1 cellular context compared by ENCODE assay signal in the genomic region with DNA sequence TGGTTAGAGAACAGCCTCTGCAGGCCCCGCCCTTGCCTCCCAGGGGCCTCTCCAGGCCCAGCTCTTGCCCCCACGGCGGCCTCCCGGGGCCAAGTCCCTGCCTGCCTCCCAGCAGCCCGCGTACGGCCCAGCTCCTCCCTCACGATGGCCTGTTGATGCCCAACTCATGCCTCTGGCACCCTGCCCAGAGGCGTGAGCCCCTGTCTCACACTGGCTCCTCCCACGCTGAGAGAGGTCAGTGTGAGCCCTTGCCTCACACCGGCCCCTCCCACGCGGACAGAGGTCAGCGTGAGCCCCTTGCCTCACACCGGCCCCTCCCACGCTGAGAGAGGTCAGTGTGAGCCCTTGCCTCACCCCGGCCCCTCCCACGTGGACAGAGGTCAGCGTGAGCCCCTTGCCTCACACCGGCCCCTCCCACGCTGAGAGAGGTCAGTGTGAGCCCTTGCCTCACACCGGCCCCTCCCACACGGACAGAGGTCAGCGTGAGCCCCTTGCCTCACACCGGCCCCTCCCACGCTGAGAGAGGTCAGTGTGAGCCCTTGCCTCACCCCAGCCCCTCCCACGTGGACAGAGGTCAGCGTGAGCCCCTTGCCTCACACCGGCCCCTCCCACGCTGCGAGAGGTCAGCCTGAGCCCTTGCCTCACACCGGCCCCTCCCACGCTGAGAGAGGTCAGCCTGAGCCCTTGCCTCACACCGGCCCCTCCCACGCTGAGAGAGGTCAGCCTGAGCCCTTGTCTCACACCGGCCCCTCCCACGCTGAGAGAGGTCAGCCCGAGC.
A peak's percentile ranks its signal among the peaks of the same experiment; 100 is the strongest.
TF ChIP-seq lines count a peak whose summit lies in the region.
"Not testable (repeated sequence)": the region's sequence is repeated elsewhere in the genome, so short reads cannot be mapped to it uniquely, and the experiment has no call there.

No MANE protein-coding gene starts in this region.

TF ChIP-seq in HepG2, 621 proteins besides CTCF, POLR2A, EP300 and RAD21 (continued from another document and continues in another):
- TF ChIP-seq, protein P1, sequence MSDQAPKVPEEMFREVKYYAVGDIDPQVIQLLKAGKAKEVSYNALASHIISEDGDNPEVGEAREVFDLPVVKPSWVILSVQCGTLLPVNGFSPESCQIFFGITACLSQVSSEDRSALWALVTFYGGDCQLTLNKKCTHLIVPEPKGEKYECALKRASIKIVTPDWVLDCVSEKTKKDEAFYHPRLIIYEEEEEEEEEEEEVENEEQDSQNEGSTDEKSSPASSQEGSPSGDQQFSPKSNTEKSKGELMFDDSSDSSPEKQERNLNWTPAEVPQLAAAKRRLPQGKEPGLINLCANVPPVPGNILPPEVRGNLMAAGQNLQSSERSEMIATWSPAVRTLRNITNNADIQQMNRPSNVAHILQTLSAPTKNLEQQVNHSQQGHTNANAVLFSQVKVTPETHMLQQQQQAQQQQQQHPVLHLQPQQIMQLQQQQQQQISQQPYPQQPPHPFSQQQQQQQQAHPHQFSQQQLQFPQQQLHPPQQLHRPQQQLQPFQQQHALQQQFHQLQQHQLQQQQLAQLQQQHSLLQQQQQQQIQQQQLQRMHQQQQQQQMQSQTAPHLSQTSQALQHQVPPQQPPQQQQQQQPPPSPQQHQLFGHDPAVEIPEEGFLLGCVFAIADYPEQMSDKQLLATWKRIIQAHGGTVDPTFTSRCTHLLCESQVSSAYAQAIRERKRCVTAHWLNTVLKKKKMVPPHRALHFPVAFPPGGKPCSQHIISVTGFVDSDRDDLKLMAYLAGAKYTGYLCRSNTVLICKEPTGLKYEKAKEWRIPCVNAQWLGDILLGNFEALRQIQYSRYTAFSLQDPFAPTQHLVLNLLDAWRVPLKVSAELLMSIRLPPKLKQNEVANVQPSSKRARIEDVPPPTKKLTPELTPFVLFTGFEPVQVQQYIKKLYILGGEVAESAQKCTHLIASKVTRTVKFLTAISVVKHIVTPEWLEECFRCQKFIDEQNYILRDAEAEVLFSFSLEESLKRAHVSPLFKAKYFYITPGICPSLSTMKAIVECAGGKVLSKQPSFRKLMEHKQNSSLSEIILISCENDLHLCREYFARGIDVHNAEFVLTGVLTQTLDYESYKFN (CRISPR knock-in tag; conservative IDR thresholded peaks at IDR 0.05) = peak; percentile 48; the same call in 1 of the 2 replicates
- TF ChIP-seq, protein P2, sequence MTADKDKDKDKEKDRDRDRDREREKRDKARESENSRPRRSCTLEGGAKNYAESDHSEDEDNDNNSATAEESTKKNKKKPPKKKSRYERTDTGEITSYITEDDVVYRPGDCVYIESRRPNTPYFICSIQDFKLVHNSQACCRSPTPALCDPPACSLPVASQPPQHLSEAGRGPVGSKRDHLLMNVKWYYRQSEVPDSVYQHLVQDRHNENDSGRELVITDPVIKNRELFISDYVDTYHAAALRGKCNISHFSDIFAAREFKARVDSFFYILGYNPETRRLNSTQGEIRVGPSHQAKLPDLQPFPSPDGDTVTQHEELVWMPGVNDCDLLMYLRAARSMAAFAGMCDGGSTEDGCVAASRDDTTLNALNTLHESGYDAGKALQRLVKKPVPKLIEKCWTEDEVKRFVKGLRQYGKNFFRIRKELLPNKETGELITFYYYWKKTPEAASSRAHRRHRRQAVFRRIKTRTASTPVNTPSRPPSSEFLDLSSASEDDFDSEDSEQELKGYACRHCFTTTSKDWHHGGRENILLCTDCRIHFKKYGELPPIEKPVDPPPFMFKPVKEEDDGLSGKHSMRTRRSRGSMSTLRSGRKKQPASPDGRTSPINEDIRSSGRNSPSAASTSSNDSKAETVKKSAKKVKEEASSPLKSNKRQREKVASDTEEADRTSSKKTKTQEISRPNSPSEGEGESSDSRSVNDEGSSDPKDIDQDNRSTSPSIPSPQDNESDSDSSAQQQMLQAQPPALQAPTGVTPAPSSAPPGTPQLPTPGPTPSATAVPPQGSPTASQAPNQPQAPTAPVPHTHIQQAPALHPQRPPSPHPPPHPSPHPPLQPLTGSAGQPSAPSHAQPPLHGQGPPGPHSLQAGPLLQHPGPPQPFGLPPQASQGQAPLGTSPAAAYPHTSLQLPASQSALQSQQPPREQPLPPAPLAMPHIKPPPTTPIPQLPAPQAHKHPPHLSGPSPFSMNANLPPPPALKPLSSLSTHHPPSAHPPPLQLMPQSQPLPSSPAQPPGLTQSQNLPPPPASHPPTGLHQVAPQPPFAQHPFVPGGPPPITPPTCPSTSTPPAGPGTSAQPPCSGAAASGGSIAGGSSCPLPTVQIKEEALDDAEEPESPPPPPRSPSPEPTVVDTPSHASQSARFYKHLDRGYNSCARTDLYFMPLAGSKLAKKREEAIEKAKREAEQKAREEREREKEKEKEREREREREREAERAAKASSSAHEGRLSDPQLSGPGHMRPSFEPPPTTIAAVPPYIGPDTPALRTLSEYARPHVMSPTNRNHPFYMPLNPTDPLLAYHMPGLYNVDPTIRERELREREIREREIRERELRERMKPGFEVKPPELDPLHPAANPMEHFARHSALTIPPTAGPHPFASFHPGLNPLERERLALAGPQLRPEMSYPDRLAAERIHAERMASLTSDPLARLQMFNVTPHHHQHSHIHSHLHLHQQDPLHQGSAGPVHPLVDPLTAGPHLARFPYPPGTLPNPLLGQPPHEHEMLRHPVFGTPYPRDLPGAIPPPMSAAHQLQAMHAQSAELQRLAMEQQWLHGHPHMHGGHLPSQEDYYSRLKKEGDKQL (CRISPR knock-in tag; IDR thresholded peaks at IDR 0.05; ENCODE audit: low read depth) = peak; percentile 66; the same call in 1 of the 2 replicates
- TF ChIP-seq CEBPB (IDR thresholded peaks at IDR 0.05; ENCODE audit: borderline replicate concordance, low read depth, low read length) (peak; percentile 65), ZNF205 (CRISPR knock-in tag; IDR thresholded peaks at IDR 0.05) (0 out of 2 replicates have a peak, but pooled peaks have one; percentile 49), THAP11 (CRISPR knock-in tag; IDR thresholded peaks at IDR 0.05) (peak; percentile 71), HNF4A (CRISPR knock-in tag; IDR thresholded peaks at IDR 0.05) (peak; percentile 77), NCOR1 (IDR thresholded peaks at IDR 0.05; ENCODE audit: borderline replicate concordance, low read length) (peak; percentile 32; the same call in 1 of the 2 replicates), IRF2 (CRISPR knock-in tag; IDR thresholded peaks at IDR 0.05) (peak; percentile 60; the same call in 1 of the 2 replicates), DMAP1 (CRISPR knock-in tag; IDR thresholded peaks at IDR 0.05) (peak; percentile 66; the same call in 1 of the 2 replicates), TEAD3 (CRISPR knock-in tag; optimal IDR thresholded peaks at IDR 0.05; ENCODE audit: borderline replicate concordance) (peak; percentile 34), HDAC1 (CRISPR knock-in tag; IDR thresholded peaks at IDR 0.05) (0 out of 2 replicates have a peak, but pooled peaks have one; percentile 25), ZBTB7B (CRISPR knock-in tag; IDR thresholded peaks at IDR 0.05) (peak; percentile 83), ZMYM4 (CRISPR knock-in tag; IDR thresholded peaks at IDR 0.05) (0 out of 2 replicates have a peak, but pooled peaks have one; percentile 35), HDAC2 (CRISPR knock-in tag; IDR thresholded peaks at IDR 0.05) (0 out of 2 replicates have a peak, but pooled peaks have one; percentile 14), FOXA1 (CRISPR knock-in tag; IDR thresholded peaks at IDR 0.05) (0 out of 2 replicates have a peak, but pooled peaks have one; percentile 27), KDM1A (CRISPR knock-in tag; IDR thresholded peaks at IDR 0.05) (peak; percentile 44; the same call in 1 of the 2 replicates), ESRRA (CRISPR knock-in tag; IDR thresholded peaks at IDR 0.05; ENCODE audit: low read depth) (peak; percentile 31; the same call in 1 of the 2 replicates), AHR (CRISPR knock-in tag; IDR thresholded peaks at IDR 0.05) (peak; percentile 64; the same call in 1 of the 2 replicates), NR2F6 (IDR thresholded peaks at IDR 0.05) (peak; percentile 92), NR2F6 (CRISPR knock-in tag; IDR thresholded peaks at IDR 0.05) (peak; percentile 95), MYC (CRISPR knock-in tag; IDR thresholded peaks at IDR 0.05; ENCODE audit: borderline replicate concordance) (peak; percentile 83), SAP130 (CRISPR knock-in tag; IDR thresholded peaks at IDR 0.05; ENCODE audit: low read depth) (peak; percentile 80), RXRA (CRISPR knock-in tag; IDR thresholded peaks at IDR 0.05) (peak; percentile 94)
- TF ChIP-seq, protein P3, sequence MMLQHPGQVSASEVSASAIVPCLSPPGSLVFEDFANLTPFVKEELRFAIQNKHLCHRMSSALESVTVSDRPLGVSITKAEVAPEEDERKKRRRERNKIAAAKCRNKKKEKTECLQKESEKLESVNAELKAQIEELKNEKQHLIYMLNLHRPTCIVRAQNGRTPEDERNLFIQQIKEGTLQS (CRISPR knock-in tag; IDR thresholded peaks at IDR 0.05) = peak; percentile 48; the same call in 1 of the 2 replicates
- TF ChIP-seq, protein P4, sequence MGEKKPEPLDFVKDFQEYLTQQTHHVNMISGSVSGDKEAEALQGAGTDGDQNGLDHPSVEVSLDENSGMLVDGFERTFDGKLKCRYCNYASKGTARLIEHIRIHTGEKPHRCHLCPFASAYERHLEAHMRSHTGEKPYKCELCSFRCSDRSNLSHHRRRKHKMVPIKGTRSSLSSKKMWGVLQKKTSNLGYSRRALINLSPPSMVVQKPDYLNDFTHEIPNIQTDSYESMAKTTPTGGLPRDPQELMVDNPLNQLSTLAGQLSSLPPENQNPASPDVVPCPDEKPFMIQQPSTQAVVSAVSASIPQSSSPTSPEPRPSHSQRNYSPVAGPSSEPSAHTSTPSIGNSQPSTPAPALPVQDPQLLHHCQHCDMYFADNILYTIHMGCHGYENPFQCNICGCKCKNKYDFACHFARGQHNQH (CRISPR knock-in tag; IDR thresholded peaks at IDR 0.05) = 0 out of 2 replicates have a peak, but pooled peaks have one; percentile 54
- TF ChIP-seq, protein P5, sequence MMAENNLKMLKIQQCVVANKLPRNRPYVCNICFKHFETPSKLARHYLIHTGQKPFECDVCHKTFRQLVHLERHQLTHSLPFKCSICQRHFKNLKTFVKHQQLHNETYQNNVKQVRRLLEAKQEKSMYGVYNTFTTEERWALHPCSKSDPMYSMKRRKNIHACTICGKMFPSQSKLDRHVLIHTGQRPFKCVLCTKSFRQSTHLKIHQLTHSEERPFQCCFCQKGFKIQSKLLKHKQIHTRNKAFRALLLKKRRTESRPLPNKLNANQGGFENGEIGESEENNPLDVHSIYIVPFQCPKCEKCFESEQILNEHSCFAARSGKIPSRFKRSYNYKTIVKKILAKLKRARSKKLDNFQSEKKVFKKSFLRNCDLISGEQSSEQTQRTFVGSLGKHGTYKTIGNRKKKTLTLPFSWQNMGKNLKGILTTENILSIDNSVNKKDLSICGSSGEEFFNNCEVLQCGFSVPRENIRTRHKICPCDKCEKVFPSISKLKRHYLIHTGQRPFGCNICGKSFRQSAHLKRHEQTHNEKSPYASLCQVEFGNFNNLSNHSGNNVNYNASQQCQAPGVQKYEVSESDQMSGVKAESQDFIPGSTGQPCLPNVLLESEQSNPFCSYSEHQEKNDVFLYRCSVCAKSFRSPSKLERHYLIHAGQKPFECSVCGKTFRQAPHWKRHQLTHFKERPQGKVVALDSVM (CRISPR knock-in tag; IDR thresholded peaks at IDR 0.05) = peak; percentile 34; the same call in 1 of the 2 replicates
- not testable (repeated sequence) for TF ChIP-seq FOXA1 (IDR thresholded peaks at IDR 0.05)
- TF ChIP-seq, protein P6, sequence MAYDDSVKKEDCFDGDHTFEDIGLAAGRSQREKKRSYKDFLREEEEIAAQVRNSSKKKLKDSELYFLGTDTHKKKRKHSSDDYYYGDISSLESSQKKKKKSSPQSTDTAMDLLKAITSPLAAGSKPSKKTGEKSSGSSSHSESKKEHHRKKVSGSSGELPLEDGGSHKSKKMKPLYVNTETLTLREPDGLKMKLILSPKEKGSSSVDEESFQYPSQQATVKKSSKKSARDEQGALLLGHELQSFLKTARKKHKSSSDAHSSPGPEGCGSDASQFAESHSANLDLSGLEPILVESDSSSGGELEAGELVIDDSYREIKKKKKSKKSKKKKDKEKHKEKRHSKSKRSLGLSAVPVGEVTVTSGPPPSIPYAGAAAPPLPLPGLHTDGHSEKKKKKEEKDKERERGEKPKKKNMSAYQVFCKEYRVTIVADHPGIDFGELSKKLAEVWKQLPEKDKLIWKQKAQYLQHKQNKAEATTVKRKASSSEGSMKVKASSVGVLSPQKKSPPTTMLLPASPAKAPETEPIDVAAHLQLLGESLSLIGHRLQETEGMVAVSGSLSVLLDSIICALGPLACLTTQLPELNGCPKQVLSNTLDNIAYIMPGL (CRISPR knock-in tag; IDR thresholded peaks at IDR 0.05; ENCODE audit: borderline replicate concordance in 1 of 2, low read depth in 1 of 2) = peak in 1 of 2 experiments; percentile 37; a peak in 1 of 4 replicates
- TF ChIP-seq, protein P7, sequence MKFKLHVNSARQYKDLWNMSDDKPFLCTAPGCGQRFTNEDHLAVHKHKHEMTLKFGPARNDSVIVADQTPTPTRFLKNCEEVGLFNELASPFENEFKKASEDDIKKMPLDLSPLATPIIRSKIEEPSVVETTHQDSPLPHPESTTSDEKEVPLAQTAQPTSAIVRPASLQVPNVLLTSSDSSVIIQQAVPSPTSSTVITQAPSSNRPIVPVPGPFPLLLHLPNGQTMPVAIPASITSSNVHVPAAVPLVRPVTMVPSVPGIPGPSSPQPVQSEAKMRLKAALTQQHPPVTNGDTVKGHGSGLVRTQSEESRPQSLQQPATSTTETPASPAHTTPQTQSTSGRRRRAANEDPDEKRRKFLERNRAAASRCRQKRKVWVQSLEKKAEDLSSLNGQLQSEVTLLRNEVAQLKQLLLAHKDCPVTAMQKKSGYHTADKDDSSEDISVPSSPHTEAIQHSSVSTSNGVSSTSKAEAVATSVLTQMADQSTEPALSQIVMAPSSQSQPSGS (CRISPR knock-in tag; IDR thresholded peaks at IDR 0.05) = peak; percentile 80
- TF ChIP-seq, protein P8, sequence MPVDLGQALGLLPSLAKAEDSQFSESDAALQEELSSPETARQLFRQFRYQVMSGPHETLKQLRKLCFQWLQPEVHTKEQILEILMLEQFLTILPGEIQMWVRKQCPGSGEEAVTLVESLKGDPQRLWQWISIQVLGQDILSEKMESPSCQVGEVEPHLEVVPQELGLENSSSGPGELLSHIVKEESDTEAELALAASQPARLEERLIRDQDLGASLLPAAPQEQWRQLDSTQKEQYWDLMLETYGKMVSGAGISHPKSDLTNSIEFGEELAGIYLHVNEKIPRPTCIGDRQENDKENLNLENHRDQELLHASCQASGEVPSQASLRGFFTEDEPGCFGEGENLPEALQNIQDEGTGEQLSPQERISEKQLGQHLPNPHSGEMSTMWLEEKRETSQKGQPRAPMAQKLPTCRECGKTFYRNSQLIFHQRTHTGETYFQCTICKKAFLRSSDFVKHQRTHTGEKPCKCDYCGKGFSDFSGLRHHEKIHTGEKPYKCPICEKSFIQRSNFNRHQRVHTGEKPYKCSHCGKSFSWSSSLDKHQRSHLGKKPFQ (CRISPR knock-in tag; IDR thresholded peaks at IDR 0.05; ENCODE audit: insufficient replicate concordance) = peak; percentile 100
- TF ChIP-seq, protein P9, sequence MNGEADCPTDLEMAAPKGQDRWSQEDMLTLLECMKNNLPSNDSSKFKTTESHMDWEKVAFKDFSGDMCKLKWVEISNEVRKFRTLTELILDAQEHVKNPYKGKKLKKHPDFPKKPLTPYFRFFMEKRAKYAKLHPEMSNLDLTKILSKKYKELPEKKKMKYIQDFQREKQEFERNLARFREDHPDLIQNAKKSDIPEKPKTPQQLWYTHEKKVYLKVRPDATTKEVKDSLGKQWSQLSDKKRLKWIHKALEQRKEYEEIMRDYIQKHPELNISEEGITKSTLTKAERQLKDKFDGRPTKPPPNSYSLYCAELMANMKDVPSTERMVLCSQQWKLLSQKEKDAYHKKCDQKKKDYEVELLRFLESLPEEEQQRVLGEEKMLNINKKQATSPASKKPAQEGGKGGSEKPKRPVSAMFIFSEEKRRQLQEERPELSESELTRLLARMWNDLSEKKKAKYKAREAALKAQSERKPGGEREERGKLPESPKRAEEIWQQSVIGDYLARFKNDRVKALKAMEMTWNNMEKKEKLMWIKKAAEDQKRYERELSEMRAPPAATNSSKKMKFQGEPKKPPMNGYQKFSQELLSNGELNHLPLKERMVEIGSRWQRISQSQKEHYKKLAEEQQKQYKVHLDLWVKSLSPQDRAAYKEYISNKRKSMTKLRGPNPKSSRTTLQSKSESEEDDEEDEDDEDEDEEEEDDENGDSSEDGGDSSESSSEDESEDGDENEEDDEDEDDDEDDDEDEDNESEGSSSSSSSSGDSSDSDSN (CRISPR knock-in tag; IDR thresholded peaks at IDR 0.05) = 0 out of 2 replicates have a peak, but pooled peaks have one; percentile 19
